18 cellular contexts compared by ENCODE assay signal in genomic region chr14:67418368-67419174, GRCh38. TPM values are rescaled to one million over a fixed set of nuclear protein-coding genes. Genes with fewer than 3 reads are reported as not detected.
DNase-seq lines count a peak whose midpoint lies in the region; ATAC-seq and TF ChIP-seq lines count a peak whose summit lies in the region.
"Had no signal": no experiment of that assay in that cellular context is flagged by ENCODE, and none has a peak within 500 bp of the region (broad histone marks: within the 10 kb centered on the region; RNA-seq: fewer than 3 reads in every experiment).

No MANE protein-coding gene starts in this region.

- no peak overlapping the region for H2AFZ ChIP-seq in HCT116 (ENCODE audit: low read depth, low read length, poor library complexity, severe bottlenecking)

- RAD21 ChIA-PET in HCT116 (lab: Charles Lee; ENCODE audit: low non-redundant PET in 1 of 2, low total read pairs in 2 of 2, uncharacterized antibody in 2 of 2, unreplicated experiment in 2 of 2) = no interaction called here

- no peaks in the 10 kb centered on the region for H3K36me3 ChIP-seq in HCT116 (ENCODE audit: control insufficient read depth in 1 of 2, insufficient read depth in 2 of 2, low read length in 2 of 2)
- no peaks in the 10 kb centered on the region for H3K36me3 ChIP-seq in mucosa of descending colon (ENCODE audit: low read depth)
- H3K36me3 ChIP-seq in suprapubic skin = no peaks in the 10 kb centered on the region
- H3K36me3 ChIP-seq: right atrium auricular region, WERI-Rb-1 had no signal

- TF ChIP-seq POLR2A in HCT116 (IDR thresholded peaks at IDR 0.05; ENCODE audit: borderline replicate concordance, extremely low read depth, insufficient read depth, insufficient read length) (no peak), suprapubic skin (IDR thresholded peaks at IDR 0.05) (no peak)

- TF ChIP-seq RAD21 in HCT116 (IDR thresholded peaks at IDR 0.05; ENCODE audit: low read depth) = no peak

- H3K4me2 ChIP-seq in HCT116 (ENCODE audit: low read length) = peak overlapping the region; percentile 78

- TF ChIP-seq EP300 in suprapubic skin (IDR thresholded peaks at IDR 0.05) = no peak

- H3K79me2 ChIP-seq in HCT116 (ENCODE audit: insufficient read depth, low read length) = no peaks in the 10 kb centered on the region

- WGBS in suprapubic skin = 68% methylated on average over 9 of the region's 11 CpGs

- no TSS peak for BruUV-seq in HCT116 (replicated peaks; lab: Mats Ljungman, UMichigan)

- TF ChIP-seq CTCF in HCT116 (IDR thresholded peaks at IDR 0.05 in 2 of 3, conservative IDR thresholded peaks at IDR 0.05 in 1 of 3; ENCODE audit: borderline replicate concordance in 1 of 3, insufficient read depth in 1 of 3, low read depth in 2 of 3, low read length in 2 of 3) (no peak), astrocyte of the spinal cord (IDR thresholded peaks at IDR 0.05; ENCODE audit: low read depth, low read length) (no peak), mucosa of descending colon (IDR thresholded peaks at IDR 0.05) (no peak), suprapubic skin (IDR thresholded peaks at IDR 0.05) (no peak)

- H3K4me1 ChIP-seq in HCT116 (ENCODE audit: control insufficient read depth in 1 of 2, insufficient read depth in 2 of 2, low read length in 2 of 2) (peaks cover 24 to 39% of the 10 kb centered on the region in 2 experiments), mucosa of descending colon (ENCODE audit: low read depth) (peaks cover 15% of the 10 kb centered on the region), suprapubic skin (peaks cover 16% of the 10 kb centered on the region)
- H3K4me1 ChIP-seq: right atrium auricular region had no signal

- in situ Hi-C loops in astrocyte of the spinal cord (cut with HindIII; ENCODE audit: low sequenced_read_pairs) = no loop called here

- CTCF ChIA-PET in HCT116 (lab: Charles Lee) = interaction anchor here (0.6 to 1.6 kb wide), 3 partner anchors 9 to 172 kb away, joined by 3 to 4 read pairs (median 4); partner anchors contain the start of gene ATP6V1D

- no peaks in the 10 kb centered on the region for H3K9me3 ChIP-seq in HCT116 (ENCODE audit: control insufficient read depth in 1 of 2, insufficient read depth in 1 of 2, low read depth in 1 of 2, low read length in 2 of 2)
- no peaks in the 10 kb centered on the region for H3K9me3 ChIP-seq in mucosa of descending colon
- H3K9me3 ChIP-seq in suprapubic skin = no peaks in the 10 kb centered on the region
- H3K9me3 ChIP-seq: right atrium auricular region had no signal

- H3K27me3 ChIP-seq in HCT116 (ENCODE audit: insufficient read depth, low read length) (no peaks in the 10 kb centered on the region), suprapubic skin (no peaks in the 10 kb centered on the region)
- H3K27me3 ChIP-seq: right atrium auricular region had no signal

- peak; percentile 67 for ATAC-seq in HCT116
- ATAC-seq in mucosa of descending colon = peak; percentile 96
- no peak for ATAC-seq in GM18511 (IDR thresholded peaks at IDR 0.05; ENCODE audit: unreplicated experiment)
- ATAC-seq: GM12878, left lobe of liver had no signal

- DNase-seq in HCT116 (ENCODE audit: low read depth, low spot score) (no peak), NCI-H69 (lab: John Stamatoyannopoulos, UW) (peak; percentile 70), astrocyte of the spinal cord (ENCODE audit: low read depth, low spot score) (peak; percentile 14), mucosa of descending colon (peak; percentile 69 to 78 (median 77)), anterior cingulate cortex (lab: John Stamatoyannopoulos, UW) (no peak), suprapubic skin (ENCODE audit: low spot score in 2 of 2) (no peak), cerebellar cortex (ENCODE audit: low spot score) (no peak)
- DNase-seq: activated CD8-positive, alpha-beta memory T cell treated with anti-CD3 and anti-CD28 coated beads for 24 hours; activated gamma-delta T cell; DMS79; NCI-H1092; stimulated activated CD4-positive, alpha-beta T cell treated with anti-CD3 and anti-CD28 coated beads, Interleukin-4, amount 100 ng/mL, for 1 hour; WERI-Rb-1 had no signal

- no peaks in the 10 kb centered on the region for H4K20me1 ChIP-seq in HCT116 (ENCODE audit: insufficient read depth)

- peak overlapping the region in 1 of 2 experiments; percentile 35; a peak in 3 of 4 replicates for H3K4me3 ChIP-seq in HCT116 (replicated peaks in 1 of 2; ENCODE audit: low read depth in 1 of 2, low read length in 2 of 2)
- H3K4me3 ChIP-seq in astrocyte of the spinal cord (ENCODE audit: low read depth, low read length) = no peak overlapping the region
- H3K4me3 ChIP-seq in mucosa of descending colon = no peak overlapping the region
- no peak overlapping the region for H3K4me3 ChIP-seq in suprapubic skin
- H3K4me3 ChIP-seq: GM12878, right atrium auricular region had no signal

- POLR2A ChIA-PET in HCT116 (lab: Charles Lee) = no interaction called here

- no peak overlapping the region; the same call in 1 of the 2 replicates for H3K27ac ChIP-seq in HCT116 (ENCODE audit: low read depth, low read length)
- H3K27ac ChIP-seq in suprapubic skin = no peak overlapping the region
- H3K27ac ChIP-seq: right atrium auricular region, WERI-Rb-1 had no signal

- peak overlapping the region; percentile 35; the same call in 1 of the 2 replicates for H3K9ac ChIP-seq in HCT116 (ENCODE audit: low read length)

- intact Hi-C loops in HCT116 (cut with micrococcal nuclease) = no loop called here
- intact Hi-C loops in mucosa of descending colon (cut with DNase I, micrococcal nuclease) = no loop called here

- H3K9me2 ChIP-seq in HCT116 (ENCODE audit: insufficient read depth) = no peaks in the 10 kb centered on the region

TF ChIP-seq in HCT116, 20 proteins besides CTCF, POLR2A, EP300 and RAD21:
- TF ChIP-seq CEBPB (IDR thresholded peaks at IDR 0.05; ENCODE audit: low read depth) (no peak), YY1 (IDR thresholded peaks at IDR 0.05; ENCODE audit: extremely low read depth, insufficient replicate concordance, low read depth, low read length) (peak; percentile 2), REST (IDR thresholded peaks at IDR 0.05; ENCODE audit: low read depth) (no peak), CBX3 (IDR thresholded peaks at IDR 0.05; ENCODE audit: low read depth) (no peak), JUND (IDR thresholded peaks at IDR 0.05) (no peak), EGR1 (IDR thresholded peaks at IDR 0.05; ENCODE audit: low read depth) (no peak), ELF1 (IDR thresholded peaks at IDR 0.05; ENCODE audit: borderline replicate concordance, low read depth) (no peak), TCF7L2 (IDR thresholded peaks at IDR 0.05; ENCODE audit: borderline replicate concordance, extremely low read depth, insufficient read depth, insufficient read length) (no peak), ZFX (IDR thresholded peaks at IDR 0.05) (no peak), ATF3 (IDR thresholded peaks at IDR 0.05) (no peak), EZH2phosphoT487 (IDR thresholded peaks at IDR 0.05; ENCODE audit: borderline replicate concordance) (no peak), FOSL1 (IDR thresholded peaks at IDR 0.05; ENCODE audit: low read depth) (no peak), ZNF274 (IDR thresholded peaks at IDR 0.05; ENCODE audit: low read depth, low read length) (no peak), SIN3A (IDR thresholded peaks at IDR 0.05; ENCODE audit: low read depth) (no peak), EZH2 (IDR thresholded peaks at IDR 0.05) (no peak), POLR2AphosphoS5 (IDR thresholded peaks at IDR 0.05; ENCODE audit: low read depth, low read length) (peak; percentile 42; the same call in 1 of the 2 replicates), SRF (IDR thresholded peaks at IDR 0.05; ENCODE audit: low read depth) (no peak)
- TF ChIP-seq, protein P1, sequence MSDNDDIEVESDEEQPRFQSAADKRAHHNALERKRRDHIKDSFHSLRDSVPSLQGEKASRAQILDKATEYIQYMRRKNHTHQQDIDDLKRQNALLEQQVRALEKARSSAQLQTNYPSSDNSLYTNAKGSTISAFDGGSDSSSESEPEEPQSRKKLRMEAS (IDR thresholded peaks at IDR 0.05) = no peak

RNA-seq across cellular contexts. Expression of gene PLEK2, which starts 6.6 kb away (rescaled TPM):
- total RNA-seq in HCT116 (2021; ENCODE audit: unreplicated experiment) = 67.6 TPM
- polyA plus RNA-seq in HCT116 (2012) = 81.1 and 106 TPM in 2 replicates
- 10 to 100 TPM; 15.0 to 41.7 (median 30.8) TPM for total RNA-seq in mucosa of descending colon
- total RNA-seq in suprapubic skin = 10 to 100 TPM; 18.1 to 39.7 (median 24.7) TPM
- total RNA-seq: GM12878 had no signal
- polyA plus RNA-seq: neural cell had no signal

RNA-seq across cellular contexts. Expression of gene EIF2S1, which starts 58.4 kb away (rescaled TPM):
- total RNA-seq in HCT116 (2021; ENCODE audit: unreplicated experiment) = 192 TPM
- 127 and 163 TPM in 2 replicates for polyA plus RNA-seq in HCT116 (2012)
- 100 to 1,000 TPM in 1 of 3 donors, 10 to 100 TPM in 2; 35.7 to 111 (median 65.8) TPM for total RNA-seq in mucosa of descending colon
- total RNA-seq in suprapubic skin = 10 to 100 TPM; 54.1 to 89.9 (median 60.1) TPM

RNA-seq across cellular contexts. Expression of gene ATP6V1D, which starts 59.0 kb away (rescaled TPM):
- 38.5 TPM for total RNA-seq in HCT116 (2021; ENCODE audit: unreplicated experiment)
- 15.9 and 21.2 TPM in 2 replicates for polyA plus RNA-seq in HCT116 (2012)
- total RNA-seq in mucosa of descending colon = 10 to 100 TPM; 74.1 to 83.7 (median 81.6) TPM
- 100 to 1,000 TPM in 1 of 4 donors, 10 to 100 TPM in 3; 61.0 to 100 (median 83.1) TPM for total RNA-seq in suprapubic skin

Comparison
In these comparisons a context has a peak if more than half of its experiments do, and no peak if none do; other contexts are left out.
1. DNase-seq: peak in NCI-H69 (single experiment), astrocyte of the spinal cord (single experiment) and mucosa of descending colon (3 of 3); none in HCT116 (single experiment), anterior cingulate cortex (0 of 58), suprapubic skin (0 of 2) and cerebellar cortex (single experiment).